ENCODE assay signal across 16 cellular contexts in genomic region chr12:15733136-15733535, GRCh38. TPM values are rescaled to one million over a fixed set of nuclear protein-coding genes. Genes with fewer than 3 reads are reported as not detected.
DNase-seq lines count a peak whose midpoint lies in the region; ATAC-seq, FAIRE-seq and TF ChIP-seq lines count a peak whose summit lies in the region.
"Had no signal": no experiment of that assay in that cellular context is flagged by ENCODE, and none has a peak within 500 bp of the region (broad histone marks: within the 10 kb centered on the region; RNA-seq: fewer than 3 reads in every experiment).

No MANE protein-coding gene starts in this region.

- DNase-seq in GM18507 (ENCODE audit: extremely low spot score, insufficient read length, low read depth) (no peak), gastrocnemius medialis (no peak)
- no peak for DNase-seq in stimulated activated CD4-positive, alpha-beta T cell treated with anti-CD3 and anti-CD28 coated beads, Interleukin-2, amount 100 ng/mL, for 24 hours
- DNase-seq: activated gamma-delta T cell treated with Interleukin-2 at 50 U/mL for 16 hours; effector CD8-positive, alpha-beta T cell; NCI-H1105; NCI-H226; occipital lobe had no signal

- no peak for TF ChIP-seq POLR2A in gastrocnemius medialis (IDR thresholded peaks at IDR 0.05)

- H3K27me3 ChIP-seq in mucosa of rectum (ENCODE audit: control insufficient read depth in 2 of 2, insufficient read depth in 2 of 2, low read length in 2 of 2) (no peaks in the 10 kb centered on the region), gastrocnemius medialis (no peaks in the 10 kb centered on the region)
- H3K27me3 ChIP-seq: breast epithelium had no signal

- intact Hi-C loops in gastrocnemius medialis (cut with DNase I; ENCODE audit: low total_unique reads) = no loop called here

- H3K27ac ChIP-seq in mucosa of rectum (ENCODE audit: low read depth in 2 of 2, low read length in 2 of 2) (peak overlapping the region; percentile 29 to 72), gastrocnemius medialis (peak overlapping the region in 2 of 4 donors; percentile 4 to 47)

- in situ Hi-C loops in gastrocnemius medialis (cut with MboI; ENCODE audit: low sequenced_read_pairs in 4 of 4) = no loop called here

- peak overlapping the region in 1 of 2 donors; percentile 19 for H3K9ac ChIP-seq in mucosa of rectum (ENCODE audit: low read depth in 1 of 2, low read length in 2 of 2)

- FAIRE-seq in GM18507 (lab: Jason Lieb, UNC) = peak; percentile 81
- FAIRE-seq: K562 had no signal

- H3K4me3 ChIP-seq in mucosa of rectum (ENCODE audit: low read length in 2 of 2) (no peak overlapping the region), gastrocnemius medialis (no peak overlapping the region)
- H3K4me3 ChIP-seq: breast epithelium, K562 had no signal

- H3K4me1 ChIP-seq in mucosa of rectum (ENCODE audit: control insufficient read depth in 2 of 2, insufficient read depth in 2 of 2, low read length in 2 of 2) (peaks cover 22 to 43% of the 10 kb centered on the region in 2 donors), gastrocnemius medialis (no peaks in the 10 kb centered on the region)
- H3K4me1 ChIP-seq: breast epithelium had no signal

- H3K36me3 ChIP-seq in mucosa of rectum (ENCODE audit: control insufficient read depth in 2 of 2, insufficient read depth in 2 of 2, low read length in 2 of 2) (no peaks in the 10 kb centered on the region), gastrocnemius medialis (no peaks in the 10 kb centered on the region)
- H3K36me3 ChIP-seq: breast epithelium had no signal

- no peak for TF ChIP-seq CTCF in gastrocnemius medialis (IDR thresholded peaks at IDR 0.05 in 4 of 5, conservative IDR thresholded peaks at IDR 0.05 in 1 of 5)

- ATAC-seq in GM21619 (IDR thresholded peaks at IDR 0.05; ENCODE audit: unreplicated experiment) (peak; percentile 23), HG03354 (IDR thresholded peaks at IDR 0.05; ENCODE audit: poor library complexity, severe bottlenecking, unreplicated experiment) (peak; percentile 43), HG02571 (IDR thresholded peaks at IDR 0.05; ENCODE audit: unreplicated experiment) (no peak), gastrocnemius medialis (no peak)
- no peak for ATAC-seq in activated CD4-positive, CD25-positive, alpha-beta regulatory T cell treated with anti-CD3 and anti-CD28 coated beads, Interleukin-2, amount 50 U/mL, for 24 hours
- ATAC-seq: K562, SK-N-SH treated with all-trans-retinoic acid at 6 μM for 48 hours had no signal

- H3K9me3 ChIP-seq in mucosa of rectum (ENCODE audit: control insufficient read depth in 2 of 2, low read length in 2 of 2) = no peaks in the 10 kb centered on the region
- no peaks in the 10 kb centered on the region for H3K9me3 ChIP-seq in gastrocnemius medialis
- H3K9me3 ChIP-seq: breast epithelium had no signal

RNA-seq across cellular contexts. Expression of gene EPS8, which starts 56.1 kb away (rescaled TPM):
- total RNA-seq in gastrocnemius medialis = 10 to 100 TPM; 26.8 to 48.4 (median 32.0) TPM

Comparison
In these comparisons a context has a peak if more than half of its experiments do, and no peak if none do; other contexts are left out.
1. ATAC-seq: peak in GM21619 (single experiment) and HG03354 (single experiment); none in activated CD4-positive, CD25-positive, alpha-beta regulatory T cell treated with anti-CD3 and anti-CD28 coated beads, Interleukin-2, amount 50 U/mL, for 24 hours (0 of 2), HG02571 (single experiment) and gastrocnemius medialis (0 of 2).